In the genomic region with DNA sequence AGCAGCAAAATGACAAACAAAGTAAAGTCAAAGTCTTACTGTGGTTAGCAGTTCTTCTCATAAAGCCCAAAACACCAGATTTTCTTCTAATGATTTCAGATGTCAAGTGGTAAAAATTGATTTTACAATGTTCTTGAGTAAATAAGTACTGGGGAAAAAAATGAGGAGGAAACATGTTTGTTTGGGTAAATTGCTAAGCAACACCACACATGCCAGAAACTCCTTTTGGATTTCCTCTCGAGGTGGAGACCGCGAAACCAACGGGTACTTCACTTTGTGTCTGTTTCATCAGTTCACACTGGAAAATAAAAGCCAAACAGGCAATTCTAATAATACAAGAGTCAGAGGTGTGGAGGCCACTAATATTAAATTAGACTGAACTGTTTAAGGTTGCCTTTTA, we compare ENCODE assay signal across 21 cellular contexts. TPM values are rescaled to one million over a fixed set of nuclear protein-coding genes. Genes with fewer than 3 reads are reported as not detected.
DNase-seq lines count a peak whose midpoint lies in the region; ATAC-seq and TF ChIP-seq lines count a peak whose summit lies in the region.
"Had no signal": no experiment of that assay in that cellular context is flagged by ENCODE, and none has a peak within 500 bp of the region (broad histone marks: within the 10 kb centered on the region; RNA-seq: fewer than 3 reads in every experiment).

No MANE protein-coding gene starts in this region.

- H3K4me1 ChIP-seq in tibial artery (peaks cover 0 to 51% (median 30%) of the 10 kb centered on the region in 4 donors), spleen (peaks cover 0 to 9% (median 7%) of the 10 kb centered on the region in 6 donors), upper lobe of left lung (peaks cover 0 to 7% (median 3%) of the 10 kb centered on the region in 4 donors)

- ATAC-seq in stimulated activated memory B cell treated with anti-CD40 and anti-IgM and Interleukin-4, amounts not matched to agents 10 μg/mL and 1 μg/mL and 100 μg/mL, for 72 hours: no peak
- no peak for ATAC-seq in upper lobe of left lung (ENCODE audit: low FRiP score in 2 of 2)
- ATAC-seq: A549; stimulated activated effector memory CD8-positive, alpha-beta T cell treated with anti-CD3 and anti-CD28 coated beads, Interleukin-12 subunit alpha, Interleukin-12 subunit beta, amount 100 ng/mL, for 72 hours had no signal

- H3K4me1 Mint-ChIP-seq in stimulated activated memory B cell treated with anti-CD40 and anti-IgM and Interleukin-4, amounts not matched to agents 10 μg/mL and 1 μg/mL and 100 μg/mL, for 72 hours: no peaks in the 10 kb centered on the region

- H3K4me3 Mint-ChIP-seq in stimulated activated memory B cell treated with anti-CD40 and anti-IgM and Interleukin-4, amounts not matched to agents 10 μg/mL and 1 μg/mL and 100 μg/mL, for 72 hours: no peak overlapping the region
- H3K4me3 Mint-ChIP-seq: activated CD4-positive, alpha-beta T cell treated with anti-CD3 and anti-CD28 coated beads, Interleukin-2, amount 10 ng/mL, durations not matched to agents 7 days and 5 days; activated naive CD4-positive, alpha-beta T cell treated with anti-CD3 and anti-CD28 coated beads for 36 hours; H9; stimulated activated effector memory CD8-positive, alpha-beta T cell treated with anti-CD3 and anti-CD28 coated beads, Interleukin-12 subunit alpha, Interleukin-12 subunit beta, amount 100 ng/mL, for 72 hours; type B pancreatic cell had no signal

- TF ChIP-seq CTCF in fibroblast of pulmonary artery (IDR thresholded peaks at IDR 0.05; ENCODE audit: low read length, missing control alignments) (no peak), tibial artery (IDR thresholded peaks at IDR 0.05) (no peak), spleen (IDR thresholded peaks at IDR 0.05 in 8 of 11, conservative IDR thresholded peaks at IDR 0.05 in 3 of 11) (no peak), upper lobe of left lung (IDR thresholded peaks at IDR 0.05) (no peak)

- 52 to 65% (median 61%) methylated on average over 4 of the region's 4 CpGs for WGBS in spleen, 5 donors
- 45 to 49% methylated on average over 4 of the region's 4 CpGs for WGBS in upper lobe of left lung, 2 donors

- no peak overlapping the region for H3K4me3 ChIP-seq in fibroblast of pulmonary artery (replicated peaks; ENCODE audit: low read depth, low read length)
- H3K4me3 ChIP-seq in tibial artery: no peak overlapping the region
- H3K4me3 ChIP-seq in spleen: no peak overlapping the region
- no peak overlapping the region for H3K4me3 ChIP-seq in upper lobe of left lung
- H3K4me3 ChIP-seq: A549, cardiac muscle cell, esophagus squamous epithelium, PC-9 had no signal

- intact Hi-C loops in tibial artery (cut with DNase I; ENCODE audit: low total_unique reads) (no loop called here), spleen (cut with DNase I; ENCODE audit: low total_unique reads) (no loop called here)

- H3K36me3 Mint-ChIP-seq in stimulated activated memory B cell treated with anti-CD40 and anti-IgM and Interleukin-4, amounts not matched to agents 10 μg/mL and 1 μg/mL and 100 μg/mL, for 72 hours: no peaks in the 10 kb centered on the region
- H3K36me3 Mint-ChIP-seq: stimulated activated effector memory CD8-positive, alpha-beta T cell treated with anti-CD3 and anti-CD28 coated beads, Interleukin-12 subunit alpha, Interleukin-12 subunit beta, amount 100 ng/mL, for 72 hours had no signal

- no peak for TF ChIP-seq POLR2A in spleen (IDR thresholded peaks at IDR 0.05)
- TF ChIP-seq POLR2A in upper lobe of left lung (IDR thresholded peaks at IDR 0.05): no peak

- H3K9me3 ChIP-seq in tibial artery (no peaks in the 10 kb centered on the region), spleen (no peaks in the 10 kb centered on the region), upper lobe of left lung (no peaks in the 10 kb centered on the region)
- H3K9me3 ChIP-seq: A549, esophagus squamous epithelium had no signal

- no peaks in the 10 kb centered on the region for H3K27me3 Mint-ChIP-seq in stimulated activated memory B cell treated with anti-CD40 and anti-IgM and Interleukin-4, amounts not matched to agents 10 μg/mL and 1 μg/mL and 100 μg/mL, for 72 hours

- no peak for TF ChIP-seq EP300 in upper lobe of left lung (IDR thresholded peaks at IDR 0.05)

- H3K27ac ChIP-seq in tibial artery (peak overlapping the region; percentile 96 to 99), spleen (no peak overlapping the region), upper lobe of left lung (no peak overlapping the region)
- H3K27ac ChIP-seq: A549, cardiac muscle cell, esophagus squamous epithelium, PC-9 had no signal

- H3K9me3 Mint-ChIP-seq in stimulated activated memory B cell treated with anti-CD40 and anti-IgM and Interleukin-4, amounts not matched to agents 10 μg/mL and 1 μg/mL and 100 μg/mL, for 72 hours: no peaks in the 10 kb centered on the region
- H3K9me3 Mint-ChIP-seq: activated CD4-positive, alpha-beta T cell treated with anti-CD3 and anti-CD28 coated beads, Interleukin-2, amount 10 ng/mL, durations not matched to agents 7 days and 5 days; activated naive CD4-positive, alpha-beta T cell treated with anti-CD3 and anti-CD28 coated beads for 36 hours; H9; stimulated activated effector memory CD8-positive, alpha-beta T cell treated with anti-CD3 and anti-CD28 coated beads, Interleukin-12 subunit alpha, Interleukin-12 subunit beta, amount 100 ng/mL, for 72 hours; type B pancreatic cell had no signal

- H3K36me3 ChIP-seq in tibial artery: no peaks in the 10 kb centered on the region
- no peaks in the 10 kb centered on the region for H3K36me3 ChIP-seq in spleen
- H3K36me3 ChIP-seq in upper lobe of left lung: no peaks in the 10 kb centered on the region
- H3K36me3 ChIP-seq: cardiac muscle cell, esophagus squamous epithelium had no signal

- DNase-seq in NCI-H2029 (lab: John Stamatoyannopoulos, UW) (peak; percentile 29), NCI-H2029 treated with DMSO at 0.1 percent for 48 hours (lab: John Stamatoyannopoulos, UW) (no peak), RPMI7951 (ENCODE audit: low read depth) (peak; percentile 54), fibroblast of pulmonary artery (ENCODE audit: low read depth) (peak; percentile 11), tibial artery (no peak), spleen (no peak), upper lobe of left lung (no peak)
- DNase-seq: activated CD4-positive, alpha-beta T cell treated with anti-CD3 and anti-CD28 coated beads, Interleukin-2, amount 10 ng/mL, durations not matched to agents 7 days and 5 days; activated naive CD4-positive, alpha-beta T cell treated with anti-CD3 and anti-CD28 coated beads for 36 hours; esophagus squamous epithelium; GF-D8; H9; NCI-H1436 treated with DMSO at 0.1 percent for 48 hours; occipital lobe; small intestine had no signal

- H3K27me3 ChIP-seq in tibial artery (no peaks in the 10 kb centered on the region), spleen (replicated peaks in 1 of 7) (no peaks in the 10 kb centered on the region), upper lobe of left lung (no peaks in the 10 kb centered on the region)
- H3K27me3 ChIP-seq: cardiac muscle cell, esophagus squamous epithelium had no signal

- no peak overlapping the region for H3K27ac Mint-ChIP-seq in stimulated activated memory B cell treated with anti-CD40 and anti-IgM and Interleukin-4, amounts not matched to agents 10 μg/mL and 1 μg/mL and 100 μg/mL, for 72 hours
- H3K27ac Mint-ChIP-seq: activated CD4-positive, alpha-beta T cell treated with anti-CD3 and anti-CD28 coated beads, Interleukin-2, amount 10 ng/mL, durations not matched to agents 7 days and 5 days; activated naive CD4-positive, alpha-beta T cell treated with anti-CD3 and anti-CD28 coated beads for 36 hours; H9; stimulated activated effector memory CD8-positive, alpha-beta T cell treated with anti-CD3 and anti-CD28 coated beads, Interleukin-12 subunit alpha, Interleukin-12 subunit beta, amount 100 ng/mL, for 72 hours; type B pancreatic cell had no signal

RNA-seq across cellular contexts. Expression of a gene that starts 4.6 kb away (rescaled TPM):
- 25.1 and 29.1 TPM in 2 replicates for total RNA-seq in RPMI7951 (2014; rRNA removed; shearing (Covaris generic))
- total RNA-seq in spleen: 10 to 100 TPM; 13.2 to 23.0 (median 17.9) TPM
- 1 to 10 TPM; 3.5 to 3.8 (median 3.6) TPM for polyA plus RNA-seq in spleen
- 10 to 100 TPM; 19.5 to 76.5 (median 32.5) TPM for total RNA-seq in upper lobe of left lung

RNA-seq across cellular contexts. Expression of a gene that starts 27.3 kb away (rescaled TPM):
- total RNA-seq in RPMI7951 (2014; rRNA removed; shearing (Covaris generic)): 2.6 and 3.1 TPM in 2 replicates
- total RNA-seq in spleen (1 to 10 TPM in 6 of 7 donors, under 1 TPM in 1; 0.77 to 7.2 (median 1.5) TPM), upper lobe of left lung (10 to 100 TPM in 3 of 6 donors, 1 to 10 TPM in 3; 4.6 to 26.8 (median 10.6) TPM)
- 10 to 100 TPM in 1 of 3 donors, 1 to 10 TPM in 1, under 1 TPM in 1; 0.28 to 18.4 (median 2.6) TPM for polyA plus RNA-seq in spleen
- total RNA-seq: activated naive CD4-positive, alpha-beta T cell treated with anti-CD3 and anti-CD28 coated beads for 36 hours had no signal

Comparison
In these comparisons a context has a peak if more than half of its experiments do, and no peak if none do; other contexts are left out.
1. DNase-seq: peak in NCI-H2029 (single experiment), RPMI7951 (single experiment) and fibroblast of pulmonary artery (single experiment); none in NCI-H2029 treated with DMSO at 0.1 percent for 48 hours (single experiment), tibial artery (0 of 2), spleen (single experiment) and upper lobe of left lung (0 of 2).
2. H3K27ac ChIP-seq: peak in tibial artery (2 of 2); none in spleen (0 of 8) and upper lobe of left lung (0 of 4).